9 cellular contexts compared by ENCODE assay signal in the genomic region with DNA sequence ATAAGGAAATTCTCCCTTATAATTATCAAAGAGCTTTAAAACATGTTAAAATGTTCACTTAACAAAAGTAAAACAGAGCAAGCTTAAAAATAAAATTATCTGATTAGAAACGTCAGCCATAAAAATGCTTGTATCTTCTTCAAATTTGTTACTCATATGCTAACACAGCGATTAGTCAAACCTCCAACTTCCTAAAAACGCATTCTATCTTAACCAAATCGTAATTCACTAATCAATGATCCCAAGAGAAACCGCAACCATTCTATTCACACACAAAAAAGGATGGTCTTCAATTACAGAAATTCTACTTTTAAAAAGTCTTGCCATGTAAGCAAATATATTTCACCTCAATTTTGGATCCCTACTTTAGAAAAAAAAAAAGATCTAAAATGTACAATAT. TPM values are rescaled to one million over a fixed set of nuclear protein-coding genes. Genes with fewer than 3 reads are reported as not detected.
DNase-seq lines count a peak whose midpoint lies in the region; ATAC-seq and TF ChIP-seq lines count a peak whose summit lies in the region.
"Had no signal": no experiment of that assay in that cellular context is flagged by ENCODE, and none has a peak within 500 bp of the region (broad histone marks: within the 10 kb centered on the region; RNA-seq: fewer than 3 reads in every experiment).

No MANE protein-coding gene starts in this region.

- intact Hi-C loops in Calu3 (cut with micrococcal nuclease; ENCODE audit: unreplicated experiment), result loop anchor here (5.0 kb wide), 2 partner anchors 63 to 123 kb away; no protein-coding TSS in a partner anchor
- intact Hi-C loops in colonic mucosa (cut with DNase I), result no loop called here

- H3K4me3 ChIP-seq in colonic mucosa, result peak overlapping the region; percentile 92
- H3K4me3 ChIP-seq in neutrophil (ENCODE audit: low read depth in 1 of 2, low read length in 1 of 2), result peak overlapping the region; percentile 86 to 91

- no peaks in the 10 kb centered on the region for H3K27me3 ChIP-seq in colonic mucosa
- no peaks in the 10 kb centered on the region for H3K27me3 ChIP-seq in neutrophil

- peak overlapping the region; percentile 28 to 96 for H3K9ac ChIP-seq in colonic mucosa (ENCODE audit: low read depth in 2 of 2, low read length in 2 of 2)

- H3K9me3 ChIP-seq in colonic mucosa, result no peaks in the 10 kb centered on the region
- H3K9me3 ChIP-seq in neutrophil, result no peaks in the 10 kb centered on the region

- no peaks in the 10 kb centered on the region for H3K9me3 Mint-ChIP-seq in Calu3 (ENCODE audit: low read depth, unreplicated experiment)

- no TSS peak for BruUV-seq in Calu3 (replicated peaks; lab: Mats Ljungman, UMichigan)

- DNase-seq in Calu3 (no peak), NAMALWA (ENCODE audit: low spot score) (peak; percentile 39), colonic mucosa (no peak), NCI-H226 (no peak), caudate nucleus (lab: John Stamatoyannopoulos, UW) (no peak), iPS-NIHi7 (ENCODE audit: extremely low spot score) (no peak)
- DNase-seq: activated CD8-positive, alpha-beta memory T cell treated with anti-CD3 and anti-CD28 coated beads, Interleukin-2, amount 50 U/mL, for 48 hours had no signal

- CTCF ChIA-PET in Calu3 (lab: Charles Lee), result interaction anchor here (0.7 to 1.7 kb wide), 5 partner anchors 9 to 91 kb away, joined by 4 to 7 read pairs (median 6); no protein-coding TSS in a partner anchor

- H3K36me3 Mint-ChIP-seq in Calu3 (ENCODE audit: insufficient read depth, unreplicated experiment), result peaks cover 44% of the 10 kb centered on the region

- TF ChIP-seq CTCF in Calu3 (IDR thresholded peaks at IDR 0.05; ENCODE audit: unreplicated experiment) (no peak), colonic mucosa (IDR thresholded peaks at IDR 0.05) (no peak), neutrophil (IDR thresholded peaks at IDR 0.05) (no peak)

- peaks cover 48% of the 10 kb centered on the region for H3K4me1 Mint-ChIP-seq in Calu3 (ENCODE audit: low read depth, unreplicated experiment)

- H3K27ac ChIP-seq in colonic mucosa (peak overlapping the region; percentile 98), neutrophil (peak overlapping the region; percentile 95), caudate nucleus (ENCODE audit: low read depth, low read length) (no peak overlapping the region)

- H3K4me3 Mint-ChIP-seq in Calu3 (ENCODE audit: low read depth, unreplicated experiment), result peak overlapping the region; percentile 82

- ATAC-seq in HG02938 (IDR thresholded peaks at IDR 0.05; ENCODE audit: unreplicated experiment), result no peak

- H3K27me3 Mint-ChIP-seq in Calu3 (ENCODE audit: unreplicated experiment), result no peaks in the 10 kb centered on the region

- H3K4me1 ChIP-seq in colonic mucosa (no peaks in the 10 kb centered on the region), neutrophil (ENCODE audit: control insufficient read depth in 1 of 2, insufficient read depth in 1 of 2, low read depth in 1 of 2, low read length in 1 of 2) (peaks cover 45 to 59% of the 10 kb centered on the region in 2 experiments)

- H3K36me3 ChIP-seq in colonic mucosa (no peaks in the 10 kb centered on the region), neutrophil (peaks cover 11% of the 10 kb centered on the region)

- peak overlapping the region; percentile 75 for H3K27ac Mint-ChIP-seq in Calu3 (ENCODE audit: unreplicated experiment)

RNA-seq across cellular contexts. Expression of gene STK17B, which starts 1.9 kb away (rescaled TPM):
- 32.3 and 38.5 TPM in 2 replicates for total RNA-seq in Calu3 (2022)
- total RNA-seq in colonic mucosa, result 10 to 100 TPM; 13.9 to 40.5 TPM
